ENCODE assay signal across 1 cellular context in the genomic region with DNA sequence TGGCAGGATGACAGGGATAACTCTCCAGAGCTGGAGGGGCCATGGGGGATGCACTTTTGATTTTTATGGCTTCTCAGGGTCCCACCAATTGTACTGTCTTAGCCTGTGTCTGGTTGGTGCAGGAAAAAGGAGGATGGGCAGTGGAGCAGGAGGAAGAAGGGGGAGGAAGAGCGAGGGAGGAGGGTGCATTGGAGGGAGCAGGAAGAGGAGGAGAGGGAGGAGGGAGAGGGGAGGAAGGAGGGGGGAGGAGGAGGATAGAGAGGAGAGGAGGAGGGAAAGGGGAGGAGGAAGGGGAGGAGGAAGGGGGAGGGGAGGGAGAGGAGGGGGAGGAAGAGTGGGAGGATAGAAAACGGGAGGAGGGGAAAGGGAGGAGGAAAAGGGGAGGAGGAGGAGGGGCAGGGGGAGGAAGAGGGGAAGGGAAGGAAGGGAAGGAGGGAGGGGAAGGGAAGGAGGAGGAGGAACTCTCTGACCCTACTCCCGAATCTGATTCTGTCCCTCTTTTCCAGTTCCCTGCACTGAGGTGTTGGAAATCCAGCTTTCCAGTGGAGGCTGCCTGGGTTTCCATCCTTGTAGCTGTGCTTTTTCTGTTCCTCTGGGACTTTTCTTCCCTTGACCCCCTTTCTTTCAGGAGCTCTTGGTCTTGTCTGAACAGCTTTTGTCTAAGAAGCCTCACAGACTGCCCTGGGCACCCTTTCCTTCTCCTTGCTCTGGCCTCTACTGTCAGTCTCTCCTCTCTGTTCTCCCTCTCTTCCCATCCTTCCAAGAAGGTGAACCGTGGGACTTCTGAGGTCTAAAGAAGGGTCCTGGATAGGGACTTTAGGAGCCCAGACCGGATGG.
TF ChIP-seq lines count a peak whose summit lies in the region.

No MANE protein-coding gene starts in this region.

TF ChIP-seq in IMR-90, 13 proteins besides CTCF, POLR2A, EP300 and RAD21:
- TF ChIP-seq CEBPB (IDR thresholded peaks at IDR 0.05; ENCODE audit: low read depth, low read length) = no peak
- no peak for TF ChIP-seq FOS (IDR thresholded peaks at IDR 0.05; ENCODE audit: low read depth, low read length)
- no peak for TF ChIP-seq MXI1 (IDR thresholded peaks at IDR 0.05; ENCODE audit: borderline replicate concordance, low read depth, low read length)
- no peak for TF ChIP-seq MAZ (IDR thresholded peaks at IDR 0.05; ENCODE audit: borderline replicate concordance, low read depth, low read length)
- TF ChIP-seq USF2 (IDR thresholded peaks at IDR 0.05; ENCODE audit: low read depth, low read length) = no peak
- TF ChIP-seq SMC3 (IDR thresholded peaks at IDR 0.05; ENCODE audit: low read depth, low read length) = no peak
- no peak for TF ChIP-seq MAFK (IDR thresholded peaks at IDR 0.05; ENCODE audit: low read depth, low read length)
- TF ChIP-seq RFX5 (IDR thresholded peaks at IDR 0.05; ENCODE audit: low read depth, low read length) = no peak
- TF ChIP-seq RCOR1 (IDR thresholded peaks at IDR 0.05; ENCODE audit: insufficient replicate concordance, low read length) = no peak
- TF ChIP-seq NFE2L2 (IDR thresholded peaks at IDR 0.05; ENCODE audit: low read depth, low read length) = no peak
- TF ChIP-seq CHD1 (IDR thresholded peaks at IDR 0.05; ENCODE audit: low read depth, low read length) = no peak
- TF ChIP-seq BHLHE40 (IDR thresholded peaks at IDR 0.05; ENCODE audit: low read depth, low read length) = no peak
- no peak for TF ChIP-seq ELK1 (IDR thresholded peaks at IDR 0.05; ENCODE audit: borderline replicate concordance, low read depth, low read length)
TF ChIP-seq in IMR-90: peak in this region for 0.
